ENCODE assay signal across 24 cellular contexts in the genomic region with DNA sequence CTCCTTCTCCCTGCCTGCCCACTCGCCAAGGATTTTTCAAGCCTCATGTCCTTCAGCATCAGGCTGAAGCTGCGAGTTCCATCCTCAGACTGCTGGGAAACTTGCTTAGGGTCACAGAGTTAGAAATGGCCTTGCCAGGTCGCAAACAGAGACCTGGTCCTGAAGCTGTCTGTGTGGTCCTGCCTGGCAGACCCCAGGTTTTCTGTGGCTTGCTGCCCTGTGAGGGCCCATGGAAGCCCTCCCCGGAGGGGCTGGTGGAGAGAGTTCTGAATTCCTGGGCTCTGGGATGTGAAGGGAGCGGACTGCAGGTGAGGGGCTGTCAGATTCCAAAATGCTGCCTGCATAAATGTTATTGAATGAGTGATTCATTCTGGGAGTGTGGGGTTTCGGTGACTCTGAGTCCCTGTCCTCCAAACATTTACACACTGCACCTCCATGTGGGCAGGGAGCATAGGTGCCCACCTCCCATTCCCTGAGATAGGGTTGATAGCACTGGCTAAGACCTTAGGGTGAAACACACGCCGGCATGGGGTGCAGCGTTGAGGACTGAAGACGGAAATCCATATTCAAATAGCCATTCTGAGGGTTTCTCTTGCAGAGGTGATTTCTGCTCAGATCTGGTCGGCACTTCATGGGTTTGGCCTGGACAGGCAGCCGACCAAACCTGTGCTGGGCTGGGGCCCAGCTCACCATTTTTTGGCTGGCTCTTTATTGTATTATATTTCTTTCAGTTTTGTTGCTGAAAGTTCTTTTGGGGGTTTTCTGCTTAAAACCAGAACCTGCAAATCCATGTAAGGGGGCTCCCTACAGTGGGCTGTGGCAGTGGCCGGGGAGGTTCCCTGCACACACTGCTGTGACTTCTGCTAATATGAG. TPM values are rescaled to one million over a fixed set of nuclear protein-coding genes. Genes with fewer than 3 reads are reported as not detected.
"Had no signal": no experiment of that assay in that cellular context is flagged by ENCODE, and none has a peak within 500 bp of the region (broad histone marks: within the 10 kb centered on the region; RNA-seq: fewer than 3 reads in every experiment).

No MANE protein-coding gene starts in this region.

- H3K36me3 ChIP-seq: colonic mucosa, esophagus squamous epithelium had no signal

- H3K27ac ChIP-seq: body of pancreas, colonic mucosa, epithelial cell of prostate, esophagus squamous epithelium had no signal

- H3K4me3 Mint-ChIP-seq: activated CD4-positive, alpha-beta memory T cell treated with anti-CD3 and anti-CD28 coated beads for 36 hours; activated CD4-positive, alpha-beta T cell treated with anti-CD3 and anti-CD28 coated beads for 36 hours; activated CD4-positive, alpha-beta T cell treated with anti-CD3 and anti-CD28 coated beads, Interleukin-2, amount 10 ng/mL, durations not matched to agents 24 days and 14 days; activated naive CD4-positive, alpha-beta T cell treated with anti-CD3 and anti-CD28 coated beads, Interleukin-2, amount 10 ng/mL, durations not matched to agents 7 days and 5 days; activated naive CD8-positive, alpha-beta T cell treated with anti-CD3 and anti-CD28 coated beads, Interleukin-2, amount 10 ng/mL, durations not matched to agents 7 days and 5 days; activated T-cell treated with anti-CD3 and anti-CD28 coated beads, Interleukin-2, amount 50 U/mL, for 24 hours; activated T-cell treated with anti-CD3 and anti-CD28 coated beads, Interleukin-2, amount 50 U/mL, for 72 hours had no signal

- H3K36me3 Mint-ChIP-seq: activated CD4-positive, alpha-beta memory T cell treated with anti-CD3 and anti-CD28 coated beads for 36 hours; activated naive CD4-positive, alpha-beta T cell treated with anti-CD3 and anti-CD28 coated beads, Interleukin-2, amount 10 ng/mL, durations not matched to agents 7 days and 5 days; activated naive CD8-positive, alpha-beta T cell treated with anti-CD3 and anti-CD28 coated beads, Interleukin-2, amount 10 ng/mL, durations not matched to agents 7 days and 5 days had no signal

- H3K9me3 ChIP-seq: body of pancreas, colonic mucosa, esophagus squamous epithelium had no signal

- H3K4me1 ChIP-seq: body of pancreas, colonic mucosa, esophagus squamous epithelium had no signal

- H3K27me3 ChIP-seq: colonic mucosa had no signal

- H3K27ac Mint-ChIP-seq: activated CD4-positive, alpha-beta memory T cell treated with anti-CD3 and anti-CD28 coated beads for 36 hours; activated CD4-positive, alpha-beta T cell treated with anti-CD3 and anti-CD28 coated beads for 36 hours; activated CD4-positive, alpha-beta T cell treated with anti-CD3 and anti-CD28 coated beads, Interleukin-2, amount 10 ng/mL, durations not matched to agents 24 days and 14 days; activated naive CD4-positive, alpha-beta T cell treated with anti-CD3 and anti-CD28 coated beads, Interleukin-2, amount 10 ng/mL, durations not matched to agents 7 days and 5 days; activated naive CD4-positive, alpha-beta T cell treated with anti-CD3 and anti-CD28 coated beads, Interleukin-2, amount 50 U/mL, for 72 hours; activated naive CD8-positive, alpha-beta T cell treated with anti-CD3 and anti-CD28 coated beads, Interleukin-2, amount 10 ng/mL, durations not matched to agents 7 days and 5 days; activated T-cell treated with anti-CD3 and anti-CD28 coated beads, Interleukin-2, amount 50 U/mL, for 24 hours; activated T-cell treated with anti-CD3 and anti-CD28 coated beads, Interleukin-2, amount 50 U/mL, for 72 hours had no signal

- H3K4me3 ChIP-seq: body of pancreas, colonic mucosa, esophagus squamous epithelium had no signal

- DNase-seq: activated CD4-positive, alpha-beta memory T cell treated with anti-CD3 and anti-CD28 coated beads for 36 hours; activated CD4-positive, alpha-beta T cell treated with anti-CD3 and anti-CD28 coated beads for 36 hours; activated CD4-positive, alpha-beta T cell treated with anti-CD3 and anti-CD28 coated beads, Interleukin-2, amount 10 ng/mL, durations not matched to agents 24 days and 14 days; activated CD4-positive, CD25-positive, alpha-beta regulatory T cell; activated CD4-positive, CD25-positive, alpha-beta regulatory T cell treated with anti-CD3 and anti-CD28 coated beads, Interleukin-2, amount 50 U/mL, for 72 hours; activated CD8-positive, alpha-beta memory T cell treated with anti-CD3 and anti-CD28 coated beads, Interleukin-2, amount 50 U/mL, for 48 hours; activated gamma-delta T cell; activated naive CD4-positive, alpha-beta T cell; activated naive CD4-positive, alpha-beta T cell treated with anti-CD3 and anti-CD28 coated beads, Interleukin-2, amount 10 ng/mL, durations not matched to agents 7 days and 5 days; activated naive CD8-positive, alpha-beta T cell treated with anti-CD3 and anti-CD28 coated beads, Interleukin-2, amount 10 ng/mL, durations not matched to agents 7 days and 5 days; activated T-cell treated with anti-CD3 and anti-CD28 coated beads for 4 hours; activated T-cell treated with anti-CD3 and anti-CD28 coated beads, Interleukin-2, amount 50 U/mL, for 24 hours; activated T-cell treated with anti-CD3 and anti-CD28 coated beads, Interleukin-2, amount 50 U/mL, for 72 hours; body of pancreas; caudate nucleus; colonic mucosa; effector CD8-positive, alpha-beta T cell; esophagus squamous epithelium; head of caudate nucleus; T-helper 2 cell had no signal

- ATAC-seq: activated CD4-positive, alpha-beta T cell treated with anti-CD3 and anti-CD28 coated beads for 36 hours; activated naive CD4-positive, alpha-beta T cell treated with anti-CD3 and anti-CD28 coated beads, Interleukin-2, amount 50 U/mL, for 72 hours; activated T-cell treated with anti-CD3 and anti-CD28 coated beads, Interleukin-2, amount 50 U/mL, for 72 hours; body of pancreas had no signal

- H3K9me3 Mint-ChIP-seq: activated CD4-positive, alpha-beta memory T cell treated with anti-CD3 and anti-CD28 coated beads for 36 hours had no signal

RNA-seq across cellular contexts. Expression of a gene that starts 21.8 kb away (rescaled TPM):
- total RNA-seq: endothelial cell of umbilical vein, frontal cortex had no signal
- polyA plus RNA-seq: endothelial cell of umbilical vein had no signal
